ENCODE assay signal across 8 cellular contexts in the genomic region with DNA sequence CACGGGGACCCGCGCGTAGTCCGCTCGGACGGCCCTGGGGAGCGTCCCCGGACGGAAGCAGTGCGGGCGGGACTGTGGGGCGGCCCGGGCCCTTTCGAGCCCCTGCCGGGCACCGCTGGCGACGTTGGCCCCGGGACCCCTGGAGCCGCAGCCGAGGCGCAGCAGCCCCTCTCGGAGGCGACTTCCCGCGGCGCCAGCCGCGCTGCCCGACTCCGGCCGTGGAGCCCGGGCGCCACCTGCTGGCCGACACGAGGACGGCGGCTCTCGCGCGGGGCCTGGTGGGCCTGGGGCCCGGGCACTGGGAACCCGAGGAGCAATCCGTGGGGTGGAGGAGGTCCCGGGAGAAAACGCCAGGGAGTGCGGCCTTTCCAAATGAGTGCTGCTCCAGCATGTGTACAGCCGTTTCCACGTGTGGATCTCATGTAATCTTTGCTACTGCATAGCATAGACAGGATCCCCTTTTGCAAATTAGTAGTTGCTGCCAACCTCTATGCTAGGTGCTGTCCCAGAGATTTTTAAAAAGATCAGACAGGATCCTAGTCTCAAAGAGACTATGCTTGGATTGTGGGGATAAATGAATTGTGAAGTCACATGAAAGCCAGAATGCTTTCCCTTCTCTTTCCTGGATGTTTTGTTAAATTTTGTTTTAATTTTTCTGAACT. TPM values are rescaled to one million over a fixed set of nuclear protein-coding genes. Genes with fewer than 3 reads are reported as not detected.
DNase-seq lines count a peak whose midpoint lies in the region; ATAC-seq and FAIRE-seq lines count a peak whose summit lies in the region.

No MANE protein-coding gene starts in this region.

- ATAC-seq in GM19351 (IDR thresholded peaks at IDR 0.05; ENCODE audit: unreplicated experiment), result peak; percentile 24
- ATAC-seq in left ventricle myocardium superior, result peak; percentile 47

- H3K9ac ChIP-seq in Karpas-422 (ENCODE audit: low read length), result 0 out of 2 replicates have a peak overlapping the region, but pooled peaks have one; percentile 27

- peaks cover 5% of the 10 kb centered on the region; the same call in 1 of the 2 replicates for H3K27me3 ChIP-seq in Karpas-422 (ENCODE audit: low read length)

- H4K20me1 ChIP-seq in Karpas-422 (ENCODE audit: insufficient read depth, low read depth, low read length), result no peaks in the 10 kb centered on the region; the same call in 1 of the 2 replicates

- peak overlapping the region; percentile 58 for H3K4me3 ChIP-seq in Karpas-422 (ENCODE audit: low read length)

- no peak overlapping the region for H2AFZ ChIP-seq in Karpas-422 (ENCODE audit: low read length)

- no peak overlapping the region for H3K27ac ChIP-seq in Karpas-422 (ENCODE audit: low read length)

- no peaks in the 10 kb centered on the region for H3K36me3 ChIP-seq in Karpas-422 (ENCODE audit: insufficient read depth, low read length)

- peak in 12 of 14 donors; percentile 32 to 86 (median 46) for DNase-seq in C1 segment of cervical spinal cord (lab: John Stamatoyannopoulos, UW)
- peak; percentile 83 for DNase-seq in Karpas-422
- peak; percentile 23 for DNase-seq in SKM-1 treated with dmso at 0.1 percent for 144 hours (lab: John Stamatoyannopoulos, UW; ENCODE audit: unreplicated experiment)
- DNase-seq in activated naive CD8-positive, alpha-beta T cell treated with anti-CD3 and anti-CD28 coated beads, Interleukin-2, amount 50 U/mL, for 16 hours (ENCODE audit: low read depth, low spot score), result peak; percentile 56
- DNase-seq in left ventricle myocardium superior, result peak; percentile 87
- DNase-seq in posterior vena cava (ENCODE audit: low spot score), result peak; percentile 93
- peak; percentile 84 for DNase-seq in urothelium cell line (ENCODE audit: low spot score)

- FAIRE-seq in urothelium cell line (lab: Jason Lieb, UNC), result no peak

- H3K79me2 ChIP-seq in Karpas-422 (ENCODE audit: low read length), result no peaks in the 10 kb centered on the region

- no peaks in the 10 kb centered on the region for H3K9me2 ChIP-seq in Karpas-422 (replicated peaks; ENCODE audit: insufficient read depth, low read length)

- intact Hi-C loops in left ventricle myocardium superior (cut with micrococcal nuclease) (loop anchor here (2.0 to 10.0 kb wide), 2 partner anchors 681 to 1259 kb away; no protein-coding TSS in a partner anchor), posterior vena cava (cut with DNase I) (loop anchor here (5.0 kb wide), 1 partner anchor 1259 kb away; no protein-coding TSS in a partner anchor)

- H3K4me2 ChIP-seq in Karpas-422 (ENCODE audit: low read depth, low read length, poor library complexity, severe bottlenecking), result peak overlapping the region; percentile 58

- no peaks in the 10 kb centered on the region for H3K9me3 ChIP-seq in Karpas-422 (ENCODE audit: low read length)

- H3K4me1 ChIP-seq in Karpas-422 (ENCODE audit: low read length), result peaks cover 39% of the 10 kb centered on the region

RNA-seq across cellular contexts. Expression of a gene that starts 4.0 kb away (rescaled TPM):
- total RNA-seq in Karpas-422 (2014; rRNA removed; shearing (Covaris generic); ENCODE audit: low replicate concordance), result 33.9 and 57.6 TPM in 2 replicates
- 30.0 TPM for total RNA-seq in left ventricle myocardium superior
- 100 to 1,000 TPM in 1 of 2 donors, 10 to 100 TPM in 1; 82.2 to 135 TPM for total RNA-seq in posterior vena cava

Comparison
In these comparisons a context has a peak if more than half of its experiments do, and no peak if none do; other contexts are left out.
1. DNase-seq: peak in every context shown above with its lines; median percentile 93 in posterior vena cava; 87 in left ventricle myocardium superior; 84 in urothelium cell line; 83 in Karpas-422; 56 in activated naive CD8-positive, alpha-beta T cell treated with anti-CD3 and anti-CD28 coated beads, Interleukin-2, amount 50 U/mL, for 16 hours; 46 in C1 segment of cervical spinal cord; 23 in SKM-1 treated with dmso at 0.1 percent for 144 hours.